Comparison of ENCODE assay signal across 11 cellular contexts in genomic region chr14:104799239-104799599, GRCh38. TPM values are rescaled to one million over a fixed set of nuclear protein-coding genes. Genes with fewer than 3 reads are reported as not detected.
DNase-seq lines count a peak whose midpoint lies in the region; ATAC-seq, FAIRE-seq and TF ChIP-seq lines count a peak whose summit lies in the region.
"Had no signal": no experiment of that assay in that cellular context is flagged by ENCODE, and none has a peak within 500 bp of the region (broad histone marks: within the 10 kb centered on the region; RNA-seq: fewer than 3 reads in every experiment).

No MANE protein-coding gene starts in this region.

- H3K9me3 ChIP-seq in astrocyte (ENCODE audit: insufficient read depth, low read depth, low read length) (no peaks in the 10 kb centered on the region), mucosa of rectum (ENCODE audit: control insufficient read depth in 2 of 2, low read length in 2 of 2) (no peaks in the 10 kb centered on the region), thoracic aorta (no peaks in the 10 kb centered on the region)

- peak overlapping the region; percentile 39 for H3K4me3 Mint-ChIP-seq in activated CD8-positive, alpha-beta memory T cell treated with anti-CD3 and anti-CD28 coated beads, Interleukin-2, amount 10 ng/mL, durations not matched to agents 7 days and 5 days
- peak overlapping the region; percentile 85 for H3K4me3 Mint-ChIP-seq in astrocyte (ENCODE audit: unreplicated experiment)

- H3K36me3 Mint-ChIP-seq in activated CD8-positive, alpha-beta memory T cell treated with anti-CD3 and anti-CD28 coated beads, Interleukin-2, amount 10 ng/mL, durations not matched to agents 7 days and 5 days, result no peaks in the 10 kb centered on the region
- peaks cover 2% of the 10 kb centered on the region for H3K36me3 Mint-ChIP-seq in astrocyte (ENCODE audit: low read depth, unreplicated experiment)

- peaks cover 28% of the 10 kb centered on the region for H3K4me1 Mint-ChIP-seq in activated CD8-positive, alpha-beta memory T cell treated with anti-CD3 and anti-CD28 coated beads, Interleukin-2, amount 10 ng/mL, durations not matched to agents 7 days and 5 days
- peaks cover 21% of the 10 kb centered on the region for H3K4me1 Mint-ChIP-seq in astrocyte (ENCODE audit: low read depth, unreplicated experiment)

- H4K20me1 ChIP-seq in astrocyte (ENCODE audit: insufficient read depth, low read length), result peaks cover 33% of the 10 kb centered on the region

- ATAC-seq in activated CD8-positive, alpha-beta memory T cell treated with anti-CD3 and anti-CD28 coated beads, Interleukin-2, amount 10 ng/mL, durations not matched to agents 7 days and 5 days, result no peak
- ATAC-seq in thoracic aorta (ENCODE audit: insufficient number of reproducible peaks, low FRiP score, low read depth), result no peak
- ATAC-seq in HG02759 (IDR thresholded peaks at IDR 0.05; ENCODE audit: unreplicated experiment), result no peak

- H2AFZ ChIP-seq in astrocyte (ENCODE audit: low read depth, low read length), result no peak overlapping the region

- H3K27ac ChIP-seq in astrocyte (ENCODE audit: low read depth, low read length), result no peak overlapping the region
- H3K27ac ChIP-seq in mucosa of rectum (ENCODE audit: low read depth in 2 of 2, low read length in 2 of 2), result peak overlapping the region; percentile 89 to 90
- peak overlapping the region; percentile 92 to 96 for H3K27ac ChIP-seq in thoracic aorta

- H3K9ac ChIP-seq in astrocyte (ENCODE audit: low read length), result no peak overlapping the region
- H3K9ac ChIP-seq in mucosa of rectum (ENCODE audit: low read depth in 1 of 2, low read length in 2 of 2), result peak overlapping the region; percentile 24 to 89

- peaks cover 6% of the 10 kb centered on the region for H3K27me3 Mint-ChIP-seq in activated CD8-positive, alpha-beta memory T cell treated with anti-CD3 and anti-CD28 coated beads, Interleukin-2, amount 10 ng/mL, durations not matched to agents 7 days and 5 days
- no peaks in the 10 kb centered on the region for H3K27me3 Mint-ChIP-seq in astrocyte (ENCODE audit: low read depth, unreplicated experiment)

- no peaks in the 10 kb centered on the region for H3K9me3 Mint-ChIP-seq in activated CD8-positive, alpha-beta memory T cell treated with anti-CD3 and anti-CD28 coated beads, Interleukin-2, amount 10 ng/mL, durations not matched to agents 7 days and 5 days (ENCODE audit: low read depth)
- no peaks in the 10 kb centered on the region for H3K9me3 Mint-ChIP-seq in astrocyte (ENCODE audit: unreplicated experiment)

- no peak for FAIRE-seq in astrocyte (lab: Jason Lieb, UNC)
- FAIRE-seq: endometrium had no signal

- no peaks in the 10 kb centered on the region for H3K36me3 ChIP-seq in astrocyte (ENCODE audit: insufficient read depth, low read length)
- H3K36me3 ChIP-seq in mucosa of rectum (ENCODE audit: control insufficient read depth in 2 of 2, insufficient read depth in 2 of 2, low read length in 2 of 2), result no peaks in the 10 kb centered on the region
- no peaks in the 10 kb centered on the region for H3K36me3 ChIP-seq in thoracic aorta

- peaks cover 19% of the 10 kb centered on the region for H3K4me1 ChIP-seq in astrocyte (ENCODE audit: insufficient read depth, low read length)
- peaks cover 42 to 52% of the 10 kb centered on the region in 2 donors for H3K4me1 ChIP-seq in mucosa of rectum (ENCODE audit: control insufficient read depth in 2 of 2, insufficient read depth in 2 of 2, low read length in 2 of 2)
- H3K4me1 ChIP-seq in thoracic aorta (ENCODE audit: control insufficient read depth in 1 of 2, low read depth in 2 of 2), result peaks cover 13 to 36% of the 10 kb centered on the region in 2 donors

- no peak overlapping the region for H3K4me3 ChIP-seq in astrocyte (ENCODE audit: insufficient read depth, low read depth, low read length)
- H3K4me3 ChIP-seq in mucosa of rectum (ENCODE audit: low read length in 2 of 2), result no peak overlapping the region
- H3K4me3 ChIP-seq in thoracic aorta, result peak overlapping the region; percentile 76

- H3K27ac Mint-ChIP-seq in activated CD8-positive, alpha-beta memory T cell treated with anti-CD3 and anti-CD28 coated beads, Interleukin-2, amount 10 ng/mL, durations not matched to agents 7 days and 5 days, result peak overlapping the region; percentile 20
- H3K27ac Mint-ChIP-seq in astrocyte (ENCODE audit: unreplicated experiment), result peak overlapping the region; percentile 94

- DNase-seq in activated CD8-positive, alpha-beta memory T cell treated with anti-CD3 and anti-CD28 coated beads, Interleukin-2, amount 10 ng/mL, durations not matched to agents 7 days and 5 days, result no peak
- no peak for DNase-seq in activated CD8-positive, alpha-beta memory T cell treated with anti-CD3 and anti-CD28 coated beads, Interleukin-2, amount 50 U/mL, for 48 hours
- no peak for DNase-seq in astrocyte (ENCODE audit: low read depth)
- no peak for DNase-seq in thoracic aorta (ENCODE audit: low spot score)
- DNase-seq in DMS114 treated with DMSO at 0.1 percent for 48 hours (lab: John Stamatoyannopoulos, UW; ENCODE audit: unreplicated experiment), result no peak
- no peak for DNase-seq in GM03348 (ENCODE audit: low spot score)
- DNase-seq: activated CD4-positive, alpha-beta T cell treated with anti-CD3 and anti-CD28 coated beads, Interleukin-2, amount 50 U/mL, for 1 hour; midbrain had no signal

- H3K4me2 ChIP-seq in astrocyte (ENCODE audit: low read length), result peak overlapping the region; percentile 95

- CTCF ChIA-PET in activated CD8-positive, alpha-beta memory T cell treated with anti-CD3 and anti-CD28 coated beads, Interleukin-2, amount 10 ng/mL, durations not matched to agents 7 days and 5 days (lab: Charles Lee), result interaction anchor here (0.7 to 1.4 kb wide), 2 partner anchors 22 to 47 kb away, joined by 3 read pairs; no protein-coding TSS in a partner anchor

- TF ChIP-seq CTCF in astrocyte (IDR thresholded peaks at IDR 0.05; ENCODE audit: insufficient read depth, low read depth, low read length) (no peak), thoracic aorta (IDR thresholded peaks at IDR 0.05) (no peak)

- H3K27me3 ChIP-seq in astrocyte (ENCODE audit: insufficient read depth, low read length) (peaks cover 3% of the 10 kb centered on the region), mucosa of rectum (ENCODE audit: control insufficient read depth in 2 of 2, insufficient read depth in 2 of 2, low read length in 2 of 2) (no peaks in the 10 kb centered on the region), thoracic aorta (replicated peaks; ENCODE audit: insufficient read depth) (no peaks in the 10 kb centered on the region)

- H3K79me2 ChIP-seq in astrocyte (ENCODE audit: insufficient read depth, low read length), result peaks cover 9% of the 10 kb centered on the region

RNA-seq across cellular contexts. Expression of gene ZBTB42, which starts 1.7 kb away (rescaled TPM):
- 1 to 10 TPM; 4.9 to 5.5 TPM for total RNA-seq in activated CD8-positive, alpha-beta memory T cell treated with anti-CD3 and anti-CD28 coated beads, Interleukin-2, amount 10 ng/mL, durations not matched to agents 7 days and 5 days
- total RNA-seq in astrocyte, result 6.6 and 6.9 TPM in 2 replicates
- total RNA-seq in thoracic aorta, result 1 to 10 TPM; 3.2 to 4.4 TPM

RNA-seq across cellular contexts. Expression of gene AKT1, which starts 3.7 kb away (rescaled TPM):
- total RNA-seq in activated CD8-positive, alpha-beta memory T cell treated with anti-CD3 and anti-CD28 coated beads, Interleukin-2, amount 10 ng/mL, durations not matched to agents 7 days and 5 days, result 100 to 1,000 TPM; 178 to 202 TPM
- total RNA-seq in astrocyte, result 148 and 155 TPM in 2 replicates
- total RNA-seq in thoracic aorta, result 100 to 1,000 TPM; 158 to 162 TPM

RNA-seq across cellular contexts. Expression of gene SIVA1, which starts 46.3 kb away (rescaled TPM):
- total RNA-seq in activated CD8-positive, alpha-beta memory T cell treated with anti-CD3 and anti-CD28 coated beads, Interleukin-2, amount 10 ng/mL, durations not matched to agents 7 days and 5 days, result 100 to 1,000 TPM; 127 to 140 TPM
- 46.4 and 51.0 TPM in 2 replicates for total RNA-seq in astrocyte
- total RNA-seq in thoracic aorta, result 100 to 1,000 TPM; 218 to 320 TPM
